Comparison of ENCODE assay signal across 8 cellular contexts in the genomic region with DNA sequence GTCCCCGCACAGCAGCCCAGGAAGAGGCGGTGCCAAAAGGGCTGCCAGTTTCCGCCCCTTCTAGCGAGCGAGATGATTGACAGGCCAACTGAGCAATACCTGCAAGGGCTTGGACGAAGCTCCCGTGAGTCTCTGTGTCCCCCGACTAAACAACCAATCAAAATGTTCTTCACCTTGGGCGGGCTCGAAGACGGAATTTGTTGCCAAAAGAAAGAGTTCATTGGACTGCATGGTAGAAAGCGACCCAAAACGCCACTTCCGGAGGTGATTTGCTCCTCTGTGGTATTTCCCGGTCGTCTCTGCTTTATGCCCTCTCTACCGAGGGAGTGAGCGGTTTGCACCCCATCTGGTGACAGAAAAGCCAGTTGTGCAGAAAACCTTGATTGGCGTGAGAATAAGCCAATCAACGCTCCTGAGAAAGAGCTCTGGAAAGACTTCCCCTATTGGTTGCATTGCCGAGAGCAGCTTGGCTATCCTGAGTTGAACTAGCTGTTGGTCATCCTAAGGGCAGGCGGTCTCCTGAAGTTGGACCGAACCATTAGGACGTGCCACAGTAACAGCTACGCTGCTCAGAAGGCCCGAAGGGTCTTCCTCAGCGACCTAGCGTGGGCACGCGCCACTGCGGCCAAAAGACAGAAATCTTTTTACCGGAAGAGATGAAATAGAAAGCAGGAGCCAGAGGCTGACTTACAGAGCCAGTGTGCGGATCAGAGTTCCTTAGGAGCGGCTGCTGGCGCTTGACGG. TPM values are rescaled to one million over a fixed set of nuclear protein-coding genes. Genes with fewer than 3 reads are reported as not detected.
DNase-seq lines count a peak whose midpoint lies in the region; ATAC-seq, FAIRE-seq and TF ChIP-seq lines count a peak whose summit lies in the region.

No MANE protein-coding gene starts in this region.

- H3K36me3 ChIP-seq in GM23248 (ENCODE audit: low read depth) (no peaks in the 10 kb centered on the region), Karpas-422 (ENCODE audit: insufficient read depth, low read length) (no peaks in the 10 kb centered on the region), Peyer's patch (no peaks in the 10 kb centered on the region)

- peak; percentile 90 for TF ChIP-seq POLR2A in Peyer's patch (IDR thresholded peaks at IDR 0.05)

- peak overlapping the region; percentile 98 to 100 for H3K27ac Mint-ChIP-seq in activated naive CD4-positive, alpha-beta T cell treated with anti-CD3 and anti-CD28 coated beads, Interleukin-2, amount 50 U/mL, for 72 hours

- H3K4me3 ChIP-seq in GM23248 (peak overlapping the region; percentile 96), Karpas-422 (ENCODE audit: low read length) (peak overlapping the region; percentile 88), Peyer's patch (peak overlapping the region; percentile 73 to 88 (median 84))

- H2AFZ ChIP-seq in GM23248 (peak overlapping the region; percentile 94), Karpas-422 (ENCODE audit: low read length) (no peak overlapping the region; the same call in 1 of the 2 replicates)

- peak overlapping the region; percentile 98 for H3K9ac ChIP-seq in GM23248
- H3K9ac ChIP-seq in Karpas-422 (ENCODE audit: low read length): peak overlapping the region; percentile 96

- H3K36me3 Mint-ChIP-seq in activated naive CD4-positive, alpha-beta T cell treated with anti-CD3 and anti-CD28 coated beads, Interleukin-2, amount 50 U/mL, for 72 hours: peaks cover 21 to 25% of the 10 kb centered on the region in 2 donors

- H3K27me3 ChIP-seq in GM23248 (replicated peaks; ENCODE audit: insufficient read depth): no peaks in the 10 kb centered on the region
- H3K27me3 ChIP-seq in Karpas-422 (ENCODE audit: low read length): no peaks in the 10 kb centered on the region
- no peaks in the 10 kb centered on the region for H3K27me3 ChIP-seq in Peyer's patch

- H4K20me1 ChIP-seq in GM23248 (ENCODE audit: insufficient read depth) (peaks cover 8% of the 10 kb centered on the region), Karpas-422 (ENCODE audit: insufficient read depth, low read depth, low read length) (peaks cover 35% of the 10 kb centered on the region)

- peaks cover 32% of the 10 kb centered on the region for H3K4me1 ChIP-seq in GM23248 (ENCODE audit: insufficient read depth)
- H3K4me1 ChIP-seq in Karpas-422 (ENCODE audit: low read length): peaks cover 37% of the 10 kb centered on the region
- H3K4me1 ChIP-seq in Peyer's patch: peaks cover 0 to 37% (median 9%) of the 10 kb centered on the region in 4 donors

- in situ Hi-C loops in GM23248 (cut with MboI): no loop called here

- peaks cover 0 to 5% of the 10 kb centered on the region in 2 donors for H3K9me3 Mint-ChIP-seq in activated naive CD4-positive, alpha-beta T cell treated with anti-CD3 and anti-CD28 coated beads, Interleukin-2, amount 50 U/mL, for 72 hours

- FAIRE-seq in urothelium cell line (lab: Jason Lieb, UNC): no peak

- H3K27ac ChIP-seq in GM23248 (peak overlapping the region; percentile 100), Karpas-422 (ENCODE audit: low read length) (peak overlapping the region; percentile 98), Peyer's patch (peak overlapping the region; percentile 94 to 99 (median 98))

- peak; percentile 98 for DNase-seq in GM03348 (ENCODE audit: low spot score)
- DNase-seq in GM23248: peak; percentile 100
- DNase-seq in Karpas-422: peak; percentile 100
- peak in 2 of 3 donors; percentile 86 to 99 for DNase-seq in Peyer's patch
- DNase-seq in activated naive CD4-positive, alpha-beta T cell treated with anti-CD3 and anti-CD28 coated beads, Interleukin-2, amount 50 U/mL, for 72 hours (ENCODE audit: low spot score in 2 of 2): peak; percentile 87 to 100
- peak; percentile 100 for DNase-seq in glomerular endothelial cell (ENCODE audit: extremely low read depth, low read depth, low spot score)
- peak; percentile 58 for DNase-seq in omental fat pad (ENCODE audit: low spot score)
- DNase-seq in urothelium cell line (ENCODE audit: low spot score): peak; percentile 98

- H3K9me2 ChIP-seq in GM23248 (ENCODE audit: insufficient read depth) (no peaks in the 10 kb centered on the region), Karpas-422 (replicated peaks; ENCODE audit: insufficient read depth, low read length) (no peaks in the 10 kb centered on the region)

- peaks cover 40% of the 10 kb centered on the region for H3K79me2 ChIP-seq in GM23248 (ENCODE audit: insufficient read depth)
- peaks cover 41% of the 10 kb centered on the region for H3K79me2 ChIP-seq in Karpas-422 (ENCODE audit: low read length)

- H3F3A ChIP-seq in GM23248 (ENCODE audit: insufficient read depth): peaks cover 45% of the 10 kb centered on the region

- H3K4me2 ChIP-seq in GM23248 (ENCODE audit: unreplicated experiment) (peak overlapping the region; percentile 97), Karpas-422 (ENCODE audit: low read depth, low read length, poor library complexity, severe bottlenecking) (peak overlapping the region; percentile 86)

- ATAC-seq in activated naive CD4-positive, alpha-beta T cell treated with anti-CD3 and anti-CD28 coated beads, Interleukin-2, amount 50 U/mL, for 72 hours: peak; percentile 90 to 91
- ATAC-seq in omental fat pad (ENCODE audit: low FRiP score): peak; percentile 86

- H3K9me3 ChIP-seq in GM23248 (ENCODE audit: low read depth) (no peaks in the 10 kb centered on the region), Karpas-422 (ENCODE audit: low read length) (no peaks in the 10 kb centered on the region), Peyer's patch (no peaks in the 10 kb centered on the region)

- 0 to 2% methylated on average over 36 of the region's 36 CpGs for WGBS in GM23248 (ENCODE audit: low coverage in 1 of 2, low lambda C conversion rate in 2 of 2, missing lambda C conversion rate in 2 of 2), 2 experiments

- TF ChIP-seq CTCF in Peyer's patch (IDR thresholded peaks at IDR 0.05) (peak in 2 of 6 experiments; percentile 22 to 23), omental fat pad (IDR thresholded peaks at IDR 0.05) (no peak)

RNA-seq across cellular contexts. Expression of a gene that starts 0.5 kb away (rescaled TPM):
- total RNA-seq in GM23248 (2014; rRNA removed; shearing (Covaris generic)): 27.4 and 38.7 TPM in 2 replicates
- polyA plus RNA-seq in GM23248 (2016; fragmentation: Nextera tagmentation; extraction: Ambion mirVana): 12.5 and 13.3 TPM in 2 replicates
- 86.8 and 95.7 TPM in 2 replicates for total RNA-seq in Karpas-422 (2014; rRNA removed; shearing (Covaris generic); ENCODE audit: low replicate concordance)
- total RNA-seq in Peyer's patch (100 to 1,000 TPM in 1 of 4 donors, 10 to 100 TPM in 3; 61.3 to 192 (median 77.0) TPM), glomerular endothelial cell (54.1 and 75.0 TPM in 2 replicates), omental fat pad (10 to 100 TPM; 45.6 to 77.0 (median 63.0) TPM)
- 10 to 100 TPM; 49.7 to 57.6 TPM for total RNA-seq in activated naive CD4-positive, alpha-beta T cell treated with anti-CD3 and anti-CD28 coated beads, Interleukin-2, amount 50 U/mL, for 72 hours

Comparison
In these comparisons a context has a peak if more than half of its experiments do, and no peak if none do; other contexts are left out.
1. Peak in every context shown above with its lines: DNase-seq, ATAC-seq, H3K4me3 ChIP-seq and H3K27ac ChIP-seq.